In genomic region chr13:113856716-113857065, GRCh38 we compare ENCODE assay signal across 12 cellular contexts. TPM values are rescaled to one million over a fixed set of nuclear protein-coding genes. Genes with fewer than 3 reads are reported as not detected.
DNase-seq lines count a peak whose midpoint lies in the region; ATAC-seq and TF ChIP-seq lines count a peak whose summit lies in the region.
"Had no signal": no experiment of that assay in that cellular context is flagged by ENCODE, and none has a peak within 500 bp of the region (broad histone marks: within the 10 kb centered on the region; RNA-seq: fewer than 3 reads in every experiment).

No MANE protein-coding gene starts in this region.

- ATAC-seq in left cardiac atrium = peak in 1 of 2 donors; percentile 31
- ATAC-seq: effector memory CD8-positive, alpha-beta T cell had no signal

- TF ChIP-seq CTCF in GM20000 (IDR thresholded peaks at IDR 0.05; ENCODE audit: extremely low read depth, missing control alignments) = no peak

- DNase-seq in ELR (ENCODE audit: low read depth) (peak; percentile 81), astrocyte of the hippocampus (ENCODE audit: low read depth, low spot score) (peak; percentile 74), left cardiac atrium (peak; percentile 40), posterior vena cava (ENCODE audit: low spot score) (peak; percentile 82), NCI-H1417 treated with DMSO at 0.1 percent for 48 hours (lab: John Stamatoyannopoulos, UW) (no peak), cerebellar cortex (ENCODE audit: low spot score) (no peak), GM20000 (ENCODE audit: low spot score) (no peak), SKM-1 (lab: John Stamatoyannopoulos, UW; ENCODE audit: unreplicated experiment) (no peak)
- DNase-seq: Caco-2; effector memory CD8-positive, alpha-beta T cell; sigmoid colon; WERI-Rb-1 had no signal

- intact Hi-C loops in left cardiac atrium (cut with DNase I) = no loop called here
- intact Hi-C loops in posterior vena cava (cut with DNase I) = no loop called here

RNA-seq across cellular contexts. Expression of gene GAS6, which starts 7.2 kb away (rescaled TPM):
- 100 to 1,000 TPM; 165 to 175 TPM for total RNA-seq in left cardiac atrium
- total RNA-seq in posterior vena cava = 100 to 1,000 TPM; 201 to 215 TPM

Comparison
In these comparisons a context has a peak if more than half of its experiments do, and no peak if none do; other contexts are left out.
1. DNase-seq: peak in ELR (single experiment), astrocyte of the hippocampus (single experiment), left cardiac atrium (single experiment) and posterior vena cava (single experiment); none in NCI-H1417 treated with DMSO at 0.1 percent for 48 hours (single experiment), cerebellar cortex (single experiment), GM20000 (single experiment) and SKM-1 (single experiment).